2 cellular contexts compared by ENCODE assay signal in the genomic region with DNA sequence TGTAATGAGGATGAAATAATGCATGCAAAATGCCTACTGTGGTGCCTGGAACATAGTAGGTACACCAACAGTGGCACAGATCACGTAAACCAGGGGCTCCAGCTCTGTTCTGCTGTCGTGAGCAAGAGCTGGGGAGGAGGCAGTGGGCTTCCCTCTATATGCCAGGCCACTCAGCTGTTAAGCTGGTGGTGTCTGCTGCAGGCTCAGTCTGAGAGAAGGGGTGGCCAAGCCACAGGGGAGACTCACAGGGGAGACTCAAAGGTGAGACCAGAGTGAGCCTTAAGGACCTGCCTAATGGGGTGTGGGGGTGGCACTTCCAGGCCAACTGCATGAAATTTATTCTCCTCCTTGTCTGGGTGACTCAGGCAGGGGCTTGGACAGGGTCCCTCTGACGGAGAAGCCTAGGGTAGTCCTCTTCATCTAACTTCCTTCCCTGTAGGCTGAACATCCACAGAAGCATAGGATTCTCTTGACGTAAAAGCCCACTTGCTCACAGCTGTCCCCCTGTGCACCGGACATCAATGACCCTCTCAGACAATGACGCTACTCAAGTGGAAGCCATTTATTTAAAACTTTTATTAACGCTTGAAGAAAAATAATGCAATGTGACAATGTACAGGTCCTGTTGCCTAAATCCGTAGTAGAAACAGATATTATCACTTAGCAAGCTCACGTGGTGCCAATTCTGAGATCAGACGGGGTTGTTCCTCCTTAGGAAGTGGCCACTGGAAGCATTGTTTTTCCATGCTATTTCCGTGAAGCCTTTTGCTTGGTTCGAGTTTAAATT.
TF ChIP-seq lines count a peak whose summit lies in the region.

No MANE protein-coding gene starts in this region.

TF ChIP-seq in GM23338, 12 proteins besides CTCF, POLR2A, EP300 and RAD21 (continued from another document):
- peak; percentile 64 for TF ChIP-seq POLR2AphosphoS5 (IDR thresholded peaks at IDR 0.05; ENCODE audit: low read depth)

TF ChIP-seq in K562, 482 proteins besides CTCF, POLR2A, EP300 and RAD21:
- TF ChIP-seq ZKSCAN1 (IDR thresholded peaks at IDR 0.05; ENCODE audit: low read depth, low read length) = peak; percentile 79; the same call in 1 of the 2 replicates
- TF ChIP-seq, protein P1, sequence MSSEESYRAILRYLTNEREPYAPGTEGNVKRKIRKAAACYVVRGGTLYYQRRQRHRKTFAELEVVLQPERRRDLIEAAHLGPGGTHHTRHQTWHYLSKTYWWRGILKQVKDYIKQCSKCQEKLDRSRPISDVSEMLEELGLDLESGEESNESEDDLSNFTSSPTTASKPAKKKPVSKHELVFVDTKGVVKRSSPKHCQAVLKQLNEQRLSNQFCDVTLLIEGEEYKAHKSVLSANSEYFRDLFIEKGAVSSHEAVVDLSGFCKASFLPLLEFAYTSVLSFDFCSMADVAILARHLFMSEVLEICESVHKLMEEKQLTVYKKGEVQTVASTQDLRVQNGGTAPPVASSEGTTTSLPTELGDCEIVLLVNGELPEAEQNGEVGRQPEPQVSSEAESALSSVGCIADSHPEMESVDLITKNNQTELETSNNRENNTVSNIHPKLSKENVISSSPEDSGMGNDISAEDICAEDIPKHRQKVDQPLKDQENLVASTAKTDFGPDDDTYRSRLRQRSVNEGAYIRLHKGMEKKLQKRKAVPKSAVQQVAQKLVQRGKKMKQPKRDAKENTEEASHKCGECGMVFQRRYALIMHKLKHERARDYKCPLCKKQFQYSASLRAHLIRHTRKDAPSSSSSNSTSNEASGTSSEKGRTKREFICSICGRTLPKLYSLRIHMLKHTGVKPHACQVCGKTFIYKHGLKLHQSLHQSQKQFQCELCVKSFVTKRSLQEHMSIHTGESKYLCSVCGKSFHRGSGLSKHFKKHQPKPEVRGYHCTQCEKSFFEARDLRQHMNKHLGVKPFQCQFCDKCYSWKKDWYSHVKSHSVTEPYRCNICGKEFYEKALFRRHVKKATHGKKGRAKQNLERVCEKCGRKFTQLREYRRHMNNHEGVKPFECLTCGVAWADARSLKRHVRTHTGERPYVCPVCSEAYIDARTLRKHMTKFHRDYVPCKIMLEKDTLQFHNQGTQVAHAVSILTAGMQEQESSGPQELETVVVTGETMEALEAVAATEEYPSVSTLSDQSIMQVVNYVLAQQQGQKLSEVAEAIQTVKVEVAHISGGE (CRISPR knock-in tag; IDR thresholded peaks at IDR 0.05) = 0 out of 6 replicates have a peak, but pooled peaks of 1 of the 3 experiments have one; percentile 21
- no peak for TF ChIP-seq CBX1 (IDR thresholded peaks at IDR 0.05; ENCODE audit: low read depth)
- TF ChIP-seq, protein P2, sequence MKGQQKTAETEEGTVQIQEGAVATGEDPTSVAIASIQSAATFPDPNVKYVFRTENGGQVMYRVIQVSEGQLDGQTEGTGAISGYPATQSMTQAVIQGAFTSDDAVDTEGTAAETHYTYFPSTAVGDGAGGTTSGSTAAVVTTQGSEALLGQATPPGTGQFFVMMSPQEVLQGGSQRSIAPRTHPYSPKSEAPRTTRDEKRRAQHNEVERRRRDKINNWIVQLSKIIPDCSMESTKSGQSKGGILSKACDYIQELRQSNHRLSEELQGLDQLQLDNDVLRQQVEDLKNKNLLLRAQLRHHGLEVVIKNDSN (CRISPR knock-in tag; IDR thresholded peaks at IDR 0.05) = 0 out of 2 replicates have a peak, but pooled peaks have one; percentile 9
- TF ChIP-seq, protein P3, sequence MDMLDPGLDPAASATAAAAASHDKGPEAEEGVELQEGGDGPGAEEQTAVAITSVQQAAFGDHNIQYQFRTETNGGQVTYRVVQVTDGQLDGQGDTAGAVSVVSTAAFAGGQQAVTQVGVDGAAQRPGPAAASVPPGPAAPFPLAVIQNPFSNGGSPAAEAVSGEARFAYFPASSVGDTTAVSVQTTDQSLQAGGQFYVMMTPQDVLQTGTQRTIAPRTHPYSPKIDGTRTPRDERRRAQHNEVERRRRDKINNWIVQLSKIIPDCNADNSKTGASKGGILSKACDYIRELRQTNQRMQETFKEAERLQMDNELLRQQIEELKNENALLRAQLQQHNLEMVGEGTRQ (CRISPR knock-in tag; IDR thresholded peaks at IDR 0.05) = peak; percentile 24; the same call in 1 of the 2 replicates
- TF ChIP-seq POLR2AphosphoS2 (IDR thresholded peaks at IDR 0.05; ENCODE audit: low read length) = peak; percentile 55; the same call in 1 of the 2 replicates
- no peak for TF ChIP-seq EZH2 (IDR thresholded peaks at IDR 0.05; ENCODE audit: borderline replicate concordance, low read depth, low read length)
- TF ChIP-seq, protein P4, sequence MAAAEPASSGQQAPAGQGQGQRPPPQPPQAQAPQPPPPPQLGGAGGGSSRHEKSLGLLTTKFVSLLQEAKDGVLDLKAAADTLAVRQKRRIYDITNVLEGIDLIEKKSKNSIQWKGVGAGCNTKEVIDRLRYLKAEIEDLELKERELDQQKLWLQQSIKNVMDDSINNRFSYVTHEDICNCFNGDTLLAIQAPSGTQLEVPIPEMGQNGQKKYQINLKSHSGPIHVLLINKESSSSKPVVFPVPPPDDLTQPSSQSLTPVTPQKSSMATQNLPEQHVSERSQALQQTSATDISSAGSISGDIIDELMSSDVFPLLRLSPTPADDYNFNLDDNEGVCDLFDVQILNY (CRISPR knock-in tag; IDR thresholded peaks at IDR 0.05) = no peak
TF ChIP-seq in K562: peak in this region for 5.
